Comparison of ENCODE assay signal across 1 cellular context in the genomic region with DNA sequence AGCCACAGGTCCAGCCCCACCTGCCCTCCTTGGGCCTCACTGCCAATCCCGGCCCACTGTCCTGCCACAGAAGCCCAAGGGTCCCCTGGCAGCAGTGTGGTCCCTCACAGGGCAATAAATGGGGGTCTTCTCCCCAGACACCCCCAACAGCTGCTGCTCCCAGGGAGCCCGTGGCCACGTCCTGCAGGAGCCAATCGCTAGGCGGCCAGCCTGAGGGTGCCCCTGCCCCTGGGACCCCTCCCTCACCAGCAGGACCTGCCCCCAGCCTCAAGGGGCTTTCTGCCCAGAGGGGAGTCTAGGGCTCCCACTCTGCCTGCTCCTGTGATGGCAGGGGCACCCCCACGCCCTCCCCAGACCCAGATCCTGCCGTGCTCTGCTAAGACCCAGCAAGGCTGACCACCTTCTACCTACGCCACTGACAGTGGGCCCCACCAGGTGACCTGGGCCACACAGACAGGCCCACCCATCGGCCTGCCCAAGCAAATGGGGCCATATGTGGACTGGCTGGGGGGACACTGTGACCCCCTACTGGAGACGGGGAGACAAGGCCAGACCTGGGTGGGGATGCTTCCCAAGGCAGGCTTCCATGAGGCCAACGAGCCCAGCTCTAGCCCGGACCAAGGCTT.
TF ChIP-seq lines count a peak whose summit lies in the region.

No MANE protein-coding gene starts in this region.

TF ChIP-seq in K562, 482 proteins besides CTCF, POLR2A, EP300 and RAD21:
- TF ChIP-seq PURB (CRISPR knock-in tag; IDR thresholded peaks at IDR 0.05; ENCODE audit: low read depth) (no peak), GABPB2 (CRISPR knock-in tag; conservative IDR thresholded peaks at IDR 0.05) (no peak), EZH2 (IDR thresholded peaks at IDR 0.05; ENCODE audit: borderline replicate concordance, low read depth, low read length) (no peak), FUS (optimal IDR thresholded peaks at IDR 0.05; ENCODE audit: low read depth, low read length) (no peak), ZNF707 (CRISPR knock-in tag; conservative IDR thresholded peaks at IDR 0.05) (no peak), FOS (IDR thresholded peaks at IDR 0.05; ENCODE audit: extremely low read depth, insufficient read length) (no peak), ZNF134 (CRISPR knock-in tag; conservative IDR thresholded peaks at IDR 0.05) (no peak), ZBTB7A (IDR thresholded peaks at IDR 0.05; ENCODE audit: borderline replicate concordance, control insufficient read depth, low read depth, low read length) (0 out of 2 replicates have a peak, but pooled peaks have one; percentile 25), TEAD1 (CRISPR knock-in tag; IDR thresholded peaks at IDR 0.05) (no peak), NELFE (IDR thresholded peaks at IDR 0.05; ENCODE audit: insufficient read depth, insufficient read length) (no peak), NR2C1 (IDR thresholded peaks at IDR 0.05) (no peak), NR2C1 (tag; IDR thresholded peaks at IDR 0.05) (no peak), TAF15 (IDR thresholded peaks at IDR 0.05; ENCODE audit: low read depth, low read length) (no peak), POLR2G (IDR thresholded peaks at IDR 0.05; ENCODE audit: low read depth, low read length) (0 out of 2 replicates have a peak, but pooled peaks have one; percentile 13), ZSCAN29 (IDR thresholded peaks at IDR 0.05) (no peak), GTF2E2 (tag; IDR thresholded peaks at IDR 0.05) (no peak), MTA2 (IDR thresholded peaks at IDR 0.05; ENCODE audit: low read depth) (no peak), RUNX1 (IDR thresholded peaks at IDR 0.05; ENCODE audit: low read depth) (no peak), ZNF175 (CRISPR knock-in tag; IDR thresholded peaks at IDR 0.05; ENCODE audit: low read depth) (no peak), CHCHD3 (CRISPR knock-in tag; IDR thresholded peaks at IDR 0.05) (no peak), ETS2 (tag; IDR thresholded peaks at IDR 0.05; ENCODE audit: borderline replicate concordance, poor library complexity, severe bottlenecking) (no peak)
- TF ChIP-seq, protein P1, sequence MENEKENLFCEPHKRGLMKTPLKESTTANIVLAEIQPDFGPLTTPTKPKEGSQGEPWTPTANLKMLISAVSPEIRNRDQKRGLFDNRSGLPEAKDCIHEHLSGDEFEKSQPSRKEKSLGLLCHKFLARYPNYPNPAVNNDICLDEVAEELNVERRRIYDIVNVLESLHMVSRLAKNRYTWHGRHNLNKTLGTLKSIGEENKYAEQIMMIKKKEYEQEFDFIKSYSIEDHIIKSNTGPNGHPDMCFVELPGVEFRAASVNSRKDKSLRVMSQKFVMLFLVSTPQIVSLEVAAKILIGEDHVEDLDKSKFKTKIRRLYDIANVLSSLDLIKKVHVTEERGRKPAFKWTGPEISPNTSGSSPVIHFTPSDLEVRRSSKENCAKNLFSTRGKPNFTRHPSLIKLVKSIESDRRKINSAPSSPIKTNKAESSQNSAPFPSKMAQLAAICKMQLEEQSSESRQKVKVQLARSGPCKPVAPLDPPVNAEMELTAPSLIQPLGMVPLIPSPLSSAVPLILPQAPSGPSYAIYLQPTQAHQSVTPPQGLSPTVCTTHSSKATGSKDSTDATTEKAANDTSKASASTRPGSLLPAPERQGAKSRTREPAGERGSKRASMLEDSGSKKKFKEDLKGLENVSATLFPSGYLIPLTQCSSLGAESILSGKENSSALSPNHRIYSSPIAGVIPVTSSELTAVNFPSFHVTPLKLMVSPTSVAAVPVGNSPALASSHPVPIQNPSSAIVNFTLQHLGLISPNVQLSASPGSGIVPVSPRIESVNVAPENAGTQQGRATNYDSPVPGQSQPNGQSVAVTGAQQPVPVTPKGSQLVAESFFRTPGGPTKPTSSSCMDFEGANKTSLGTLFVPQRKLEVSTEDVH (IDR thresholded peaks at IDR 0.05; ENCODE audit: low read depth, partially characterized antibody): no peak
- TF ChIP-seq, protein P2, sequence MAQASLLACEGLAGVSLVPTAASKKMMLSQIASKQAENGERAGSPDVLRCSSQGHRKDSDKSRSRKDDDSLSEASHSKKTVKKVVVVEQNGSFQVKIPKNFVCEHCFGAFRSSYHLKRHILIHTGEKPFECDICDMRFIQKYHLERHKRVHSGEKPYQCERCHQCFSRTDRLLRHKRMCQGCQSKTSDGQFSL (CRISPR knock-in tag; IDR thresholded peaks at IDR 0.05): peak; percentile 9; the same call in 1 of the 2 replicates
- TF ChIP-seq, protein P2 (tag; IDR thresholded peaks at IDR 0.05): no peak
- TF ChIP-seq, protein P3, sequence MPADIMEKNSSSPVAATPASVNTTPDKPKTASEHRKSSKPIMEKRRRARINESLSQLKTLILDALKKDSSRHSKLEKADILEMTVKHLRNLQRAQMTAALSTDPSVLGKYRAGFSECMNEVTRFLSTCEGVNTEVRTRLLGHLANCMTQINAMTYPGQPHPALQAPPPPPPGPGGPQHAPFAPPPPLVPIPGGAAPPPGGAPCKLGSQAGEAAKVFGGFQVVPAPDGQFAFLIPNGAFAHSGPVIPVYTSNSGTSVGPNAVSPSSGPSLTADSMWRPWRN (IDR thresholded peaks at IDR 0.05; ENCODE audit: low read depth): no peak
- TF ChIP-seq, protein P4, sequence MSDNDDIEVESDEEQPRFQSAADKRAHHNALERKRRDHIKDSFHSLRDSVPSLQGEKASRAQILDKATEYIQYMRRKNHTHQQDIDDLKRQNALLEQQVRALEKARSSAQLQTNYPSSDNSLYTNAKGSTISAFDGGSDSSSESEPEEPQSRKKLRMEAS (CRISPR knock-in tag; IDR thresholded peaks at IDR 0.05): peak; percentile 34; the same call in 1 of the 2 replicates
- TF ChIP-seq, protein P5, sequence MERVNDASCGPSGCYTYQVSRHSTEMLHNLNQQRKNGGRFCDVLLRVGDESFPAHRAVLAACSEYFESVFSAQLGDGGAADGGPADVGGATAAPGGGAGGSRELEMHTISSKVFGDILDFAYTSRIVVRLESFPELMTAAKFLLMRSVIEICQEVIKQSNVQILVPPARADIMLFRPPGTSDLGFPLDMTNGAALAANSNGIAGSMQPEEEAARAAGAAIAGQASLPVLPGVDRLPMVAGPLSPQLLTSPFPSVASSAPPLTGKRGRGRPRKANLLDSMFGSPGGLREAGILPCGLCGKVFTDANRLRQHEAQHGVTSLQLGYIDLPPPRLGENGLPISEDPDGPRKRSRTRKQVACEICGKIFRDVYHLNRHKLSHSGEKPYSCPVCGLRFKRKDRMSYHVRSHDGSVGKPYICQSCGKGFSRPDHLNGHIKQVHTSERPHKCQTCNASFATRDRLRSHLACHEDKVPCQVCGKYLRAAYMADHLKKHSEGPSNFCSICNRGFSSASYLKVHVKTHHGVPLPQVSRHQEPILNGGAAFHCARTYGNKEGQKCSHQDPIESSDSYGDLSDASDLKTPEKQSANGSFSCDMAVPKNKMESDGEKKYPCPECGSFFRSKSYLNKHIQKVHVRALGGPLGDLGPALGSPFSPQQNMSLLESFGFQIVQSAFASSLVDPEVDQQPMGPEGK (CRISPR knock-in tag; IDR thresholded peaks at IDR 0.05; ENCODE audit: borderline replicate concordance): no peak
- TF ChIP-seq, protein P6, sequence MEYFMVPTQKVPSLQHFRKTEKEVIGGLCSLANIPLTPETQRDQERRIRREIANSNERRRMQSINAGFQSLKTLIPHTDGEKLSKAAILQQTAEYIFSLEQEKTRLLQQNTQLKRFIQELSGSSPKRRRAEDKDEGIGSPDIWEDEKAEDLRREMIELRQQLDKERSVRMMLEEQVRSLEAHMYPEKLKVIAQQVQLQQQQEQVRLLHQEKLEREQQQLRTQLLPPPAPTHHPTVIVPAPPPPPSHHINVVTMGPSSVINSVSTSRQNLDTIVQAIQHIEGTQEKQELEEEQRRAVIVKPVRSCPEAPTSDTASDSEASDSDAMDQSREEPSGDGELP (CRISPR knock-in tag; IDR thresholded peaks at IDR 0.05; ENCODE audit: borderline replicate concordance): no peak
